ENCODE assay signal across 8 cellular contexts in the genomic region with DNA sequence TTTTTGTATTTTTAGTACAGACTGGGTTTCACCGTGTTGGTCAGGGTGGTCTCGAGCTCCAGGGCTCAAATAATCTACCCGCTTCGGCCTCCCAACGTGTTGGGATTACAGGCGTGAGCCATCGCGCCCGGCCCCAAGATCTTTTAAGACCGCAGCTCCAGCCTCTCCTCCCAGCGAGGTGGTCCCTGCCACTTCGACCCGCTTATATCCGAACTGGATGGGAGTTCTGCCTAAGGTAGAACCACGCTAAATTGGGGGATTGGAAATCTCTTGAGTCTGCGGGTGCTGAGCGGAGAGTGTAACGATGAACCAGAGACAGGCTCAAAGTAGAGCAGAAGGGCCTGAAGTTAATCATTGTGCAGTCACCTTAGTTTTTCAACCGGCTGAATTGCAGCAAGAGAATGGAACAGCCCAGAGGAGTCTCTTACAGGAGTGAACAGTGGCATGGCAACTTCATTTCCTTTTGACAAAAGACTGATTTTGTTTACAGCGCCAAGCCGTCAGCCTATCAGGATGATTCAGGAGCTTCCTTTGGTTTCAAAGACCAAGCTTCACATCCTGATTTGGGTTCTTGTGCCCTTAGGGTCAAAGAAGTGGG. TPM values are rescaled to one million over a fixed set of nuclear protein-coding genes. Genes with fewer than 3 reads are reported as not detected.
DNase-seq lines count a peak whose midpoint lies in the region; ATAC-seq, FAIRE-seq and TF ChIP-seq lines count a peak whose summit lies in the region.

No MANE protein-coding gene starts in this region.

- FAIRE-seq in small intestine (lab: Jason Lieb, UNC), result no peak

- peaks cover 21% of the 10 kb centered on the region for H3K36me3 Mint-ChIP-seq in Calu3 (ENCODE audit: insufficient read depth, unreplicated experiment)

- H3K9me3 ChIP-seq in iPS-20b (ENCODE audit: insufficient read depth, low read depth, low read length), result no peaks in the 10 kb centered on the region
- H3K9me3 ChIP-seq in small intestine (ENCODE audit: control insufficient read depth, low read depth), result no peaks in the 10 kb centered on the region

- peaks cover 14% of the 10 kb centered on the region for H3K4me1 Mint-ChIP-seq in Calu3 (ENCODE audit: low read depth, unreplicated experiment)

- peak; percentile 1 for ATAC-seq in GM21390 (IDR thresholded peaks at IDR 0.05; ENCODE audit: unreplicated experiment)
- no peak for ATAC-seq in HG03439 (IDR thresholded peaks at IDR 0.05; ENCODE audit: unreplicated experiment)
- ATAC-seq in HG03095 (IDR thresholded peaks at IDR 0.05; ENCODE audit: unreplicated experiment), result no peak

- H3K9ac ChIP-seq in iPS-20b (ENCODE audit: low read depth, low read length), result peak overlapping the region; percentile 68; the same call in 1 of the 2 replicates

- no TSS peak for BruUV-seq in Calu3 (replicated peaks; lab: Mats Ljungman, UMichigan)

- H3K4me1 ChIP-seq in iPS-20b (ENCODE audit: insufficient read depth, low read length) (peaks cover 3% of the 10 kb centered on the region; the same call in 1 of the 2 replicates), small intestine (ENCODE audit: control insufficient read depth in 2 of 2, insufficient read depth in 1 of 2, low read depth in 1 of 2, low read length in 1 of 2) (peaks cover 0 to 3% of the 10 kb centered on the region in 2 donors)

- WGBS in small intestine, 3 donors, result 2 to 6% (median 4%) methylated on average over 21 of the region's 21 CpGs

- no peak overlapping the region for H3K27ac Mint-ChIP-seq in Calu3 (ENCODE audit: unreplicated experiment)

- intact Hi-C loops in Calu3 (cut with micrococcal nuclease; ENCODE audit: unreplicated experiment), result loop anchor here (2.0 kb wide), 1 partner anchor 41 kb away; a partner anchor contains a TSS

- no peaks in the 10 kb centered on the region for H3K9me3 Mint-ChIP-seq in Calu3 (ENCODE audit: low read depth, unreplicated experiment)

- CTCF ChIA-PET in Calu3 (lab: Charles Lee), result interaction anchor here (1.4 to 1.7 kb wide), 3 partner anchors 8 to 41 kb away, joined by 8 to 10 read pairs (median 9); a partner anchor contains a TSS

- H3K27ac ChIP-seq in angular gyrus (ENCODE audit: low read depth, low read length) (peak overlapping the region; percentile 31), iPS-20b (ENCODE audit: low read length) (no peak overlapping the region), small intestine (ENCODE audit: low read depth in 1 of 2, low read length in 1 of 2) (peak overlapping the region in 1 of 2 donors; percentile 55)

- TF ChIP-seq CTCF in Calu3 (IDR thresholded peaks at IDR 0.05; ENCODE audit: unreplicated experiment), result no peak

- peak overlapping the region; percentile 79 for H3K4me3 Mint-ChIP-seq in Calu3 (ENCODE audit: low read depth, unreplicated experiment)

- H3K4me3 ChIP-seq in iPS-20b (ENCODE audit: low read length) (peak overlapping the region; percentile 75), small intestine (ENCODE audit: low read depth in 1 of 2, low read length in 2 of 2) (peak overlapping the region; percentile 17 to 81)

- H3K36me3 ChIP-seq in iPS-20b (ENCODE audit: insufficient read depth, low read depth, low read length) (peaks cover 17% of the 10 kb centered on the region), small intestine (ENCODE audit: control insufficient read depth in 2 of 2, insufficient read depth in 2 of 2, low read length in 2 of 2) (peaks cover 0 to 3% of the 10 kb centered on the region in 2 donors)

- peaks cover 17% of the 10 kb centered on the region for H3K27me3 Mint-ChIP-seq in Calu3 (ENCODE audit: unreplicated experiment)

- H3K27me3 ChIP-seq in iPS-20b (ENCODE audit: insufficient read depth, low read length) (peaks cover 11% of the 10 kb centered on the region), small intestine (ENCODE audit: control insufficient read depth in 2 of 2, insufficient read depth in 2 of 2, low read length in 2 of 2) (no peaks in the 10 kb centered on the region)

- DNase-seq in Calu3 (no peak), NCI-H1105 (lab: John Stamatoyannopoulos, UW) (peak; percentile 6), small intestine (peak; percentile 27)

RNA-seq across cellular contexts. Expression of a gene that starts 0.7 kb away (rescaled TPM):
- total RNA-seq in Calu3 (2022), result 57.1 and 65.4 TPM in 2 replicates
- 10 to 100 TPM in 2 of 3 donors, 1 to 10 TPM in 1; 6.5 to 27.7 (median 14.1) TPM for polyA plus RNA-seq in small intestine

RNA-seq across cellular contexts. Expression of a gene that starts 9.7 kb away (rescaled TPM):
- 102 and 104 TPM in 2 replicates for total RNA-seq in Calu3 (2022)
- polyA plus RNA-seq in small intestine, result 10 to 100 TPM; 48.5 to 56.2 (median 51.4) TPM

RNA-seq across cellular contexts. Expression of a gene that starts 39.4 kb away (rescaled TPM):
- total RNA-seq in Calu3 (2022), result 77.7 and 84.4 TPM in 2 replicates
- polyA plus RNA-seq in small intestine, result 10 to 100 TPM; 58.9 to 80.4 (median 71.6) TPM

RNA-seq across cellular contexts. Expression of a gene that starts 40.7 kb away (rescaled TPM):
- 35.4 and 36.7 TPM in 2 replicates for total RNA-seq in Calu3 (2022)
- 10 to 100 TPM; 12.7 to 18.6 (median 15.7) TPM for polyA plus RNA-seq in small intestine

RNA-seq across cellular contexts. Expression of a gene that starts 58.5 kb away (rescaled TPM):
- total RNA-seq in Calu3 (2022), result 0.12 and 0.83 TPM in 2 replicates
- under 1 TPM in 2 of 3 donors, not detected in 1; 0.27 to 0.54 TPM for polyA plus RNA-seq in small intestine
